In the genomic region with DNA sequence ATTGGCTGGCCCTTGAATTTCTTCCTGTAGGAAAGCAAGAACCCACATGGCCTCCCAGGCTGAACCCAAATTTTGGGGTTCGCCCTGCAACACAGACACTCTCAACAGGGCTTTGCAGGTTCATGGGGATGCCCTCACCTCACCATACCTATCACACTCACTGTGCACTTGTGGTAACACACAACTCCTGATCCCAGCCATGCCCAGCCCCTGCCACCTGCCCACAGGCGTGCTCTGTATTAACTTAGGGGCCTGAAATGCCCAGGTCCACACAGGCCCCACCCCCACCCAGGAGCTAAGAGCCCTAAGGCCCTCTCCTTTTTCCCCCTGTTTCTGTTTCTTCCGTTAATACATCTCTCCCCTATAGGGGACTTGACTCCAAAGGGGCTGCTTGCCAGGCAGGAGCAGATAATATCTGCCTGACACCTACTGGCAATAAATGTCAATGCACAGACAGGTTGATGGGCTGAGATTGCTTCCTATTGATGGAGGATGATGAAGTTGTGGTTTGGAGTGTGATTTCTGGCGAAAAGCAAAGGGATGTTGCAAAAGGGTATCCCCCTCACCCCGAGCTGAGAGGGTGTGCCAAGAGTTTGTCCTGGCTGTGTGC, we compare ENCODE assay signal across 9 cellular contexts.
DNase-seq lines count a peak whose midpoint lies in the region; ATAC-seq and TF ChIP-seq lines count a peak whose summit lies in the region.
"Had no signal": no experiment of that assay in that cellular context is flagged by ENCODE, and none has a peak within 500 bp of the region (broad histone marks: within the 10 kb centered on the region; RNA-seq: fewer than 3 reads in every experiment).

No MANE protein-coding gene starts in this region.

- H3K36me3 ChIP-seq in psoas muscle (ENCODE audit: insufficient read depth in 1 of 2, low read depth in 1 of 2), result no peaks in the 10 kb centered on the region

- TF ChIP-seq POLR2A in erythroblast (IDR thresholded peaks at IDR 0.05; ENCODE audit: low read length), result no peak

- intact Hi-C loops in psoas muscle (cut with DNase I), result loop anchor here in 1 of 2 donors (10.0 kb wide), 1 partner anchor 171 kb away; a partner anchor contains a TSS

- no peak overlapping the region for H3K4me3 ChIP-seq in epithelial cell of proximal tubule (ENCODE audit: low read depth, low read length)
- H3K4me3 ChIP-seq in psoas muscle, result no peak overlapping the region

- TF ChIP-seq CTCF in epithelial cell of proximal tubule (conservative IDR thresholded peaks at IDR 0.05; ENCODE audit: low read depth, low read length) (peak; percentile 67), psoas muscle (IDR thresholded peaks at IDR 0.05) (peak; percentile 17)

- DNase-seq in NCI-H1436 (lab: John Stamatoyannopoulos, UW) (peak; percentile 43), NCI-H1436 treated with DMSO at 0.1 percent for 48 hours (lab: John Stamatoyannopoulos, UW) (no peak), NCI-H1105 treated with DMSO at 0.1 percent for 48 hours (lab: John Stamatoyannopoulos, UW) (peak; percentile 47), epithelial cell of proximal tubule (ENCODE audit: low read depth) (no peak), psoas muscle (no peak), amniotic stem cell (lab: John Stamatoyannopoulos, UW) (no peak), erythroblast (lab: John Stamatoyannopoulos, UW) (no peak)
- DNase-seq: HCEC 1CT had no signal

- H3K27ac ChIP-seq in psoas muscle, result no peak overlapping the region

- no peaks in the 10 kb centered on the region for H3K9me3 ChIP-seq in psoas muscle

- H3K4me1 ChIP-seq in psoas muscle, result no peaks in the 10 kb centered on the region

- no peak for ATAC-seq in psoas muscle
- ATAC-seq in HG03135 (IDR thresholded peaks at IDR 0.05; ENCODE audit: unreplicated experiment), result no peak

- WGBS in psoas muscle, 3 donors, result 50 to 61% (median 61%) methylated on average over 5 of the region's 5 CpGs

- peaks cover 0 to under 1% (median 0%) of the 10 kb centered on the region in 3 donors for H3K27me3 ChIP-seq in psoas muscle (ENCODE audit: insufficient read depth in 3 of 3, low read length in 2 of 3)

Comparison
In these comparisons a context has a peak if more than half of its experiments do, and no peak if none do; other contexts are left out.
1. DNase-seq: peak in NCI-H1436 (single experiment) and NCI-H1105 treated with DMSO at 0.1 percent for 48 hours (single experiment); none in NCI-H1436 treated with DMSO at 0.1 percent for 48 hours (single experiment), epithelial cell of proximal tubule (single experiment), psoas muscle (0 of 2), amniotic stem cell (single experiment) and erythroblast (0 of 2).